ENCODE assay signal across 37 cellular contexts in genomic region chr15:46921906-46922305, GRCh38.
"Had no signal": no experiment of that assay in that cellular context is flagged by ENCODE, and none has a peak within 500 bp of the region (broad histone marks: within the 10 kb centered on the region; RNA-seq: fewer than 3 reads in every experiment).

No MANE protein-coding gene starts in this region.

- H3K27ac Mint-ChIP-seq: activated CD4-positive, alpha-beta memory T cell treated with anti-CD3 and anti-CD28 coated beads, Interleukin-2, amount 10 ng/mL, durations not matched to agents 7 days and 5 days; activated CD8-positive, alpha-beta memory T cell treated with anti-CD3 and anti-CD28 coated beads, Interleukin-2, amount 10 ng/mL, durations not matched to agents 7 days and 5 days; activated naive CD4-positive, alpha-beta T cell treated with anti-CD3 and anti-CD28 coated beads, Interleukin-2, amount 10 ng/mL, durations not matched to agents 7 days and 5 days; activated naive CD8-positive, alpha-beta T cell; activated naive CD8-positive, alpha-beta T cell treated with anti-CD3 and anti-CD28 coated beads, Interleukin-2, amount 50 U/mL, for 24 hours; brain had no signal

- H3K36me3 ChIP-seq: MG63, SJCRH30, WERI-Rb-1 had no signal

- H2AFZ ChIP-seq: PC-9 had no signal

- ATAC-seq: activated CD8-positive, alpha-beta memory T cell treated with anti-CD3 and anti-CD28 coated beads, Interleukin-2, amount 10 ng/mL, durations not matched to agents 7 days and 5 days; activated naive CD8-positive, alpha-beta T cell treated with anti-CD3 and anti-CD28 coated beads, Interleukin-2, amount 50 U/mL, for 24 hours had no signal

- H3K4me1 Mint-ChIP-seq: activated CD4-positive, alpha-beta memory T cell treated with anti-CD3 and anti-CD28 coated beads, Interleukin-2, amount 10 ng/mL, durations not matched to agents 7 days and 5 days; activated CD8-positive, alpha-beta memory T cell treated with anti-CD3 and anti-CD28 coated beads, Interleukin-2, amount 10 ng/mL, durations not matched to agents 7 days and 5 days; activated naive CD4-positive, alpha-beta T cell treated with anti-CD3 and anti-CD28 coated beads, Interleukin-2, amount 10 ng/mL, durations not matched to agents 7 days and 5 days; activated naive CD8-positive, alpha-beta T cell treated with anti-CD3 and anti-CD28 coated beads, Interleukin-2, amount 50 U/mL, for 24 hours; brain had no signal

- DNase-seq: activated CD4-positive, alpha-beta memory T cell treated with anti-CD3 and anti-CD28 coated beads, Interleukin-2, amount 10 ng/mL, durations not matched to agents 7 days and 5 days; activated CD4-positive, alpha-beta T cell treated with anti-CD3 and anti-CD28 coated beads for 1 hour; activated CD4-positive, alpha-beta T cell treated with anti-CD3 and anti-CD28 coated beads for 48 hours; activated CD4-positive, CD25-positive, alpha-beta regulatory T cell; activated CD8-positive, alpha-beta memory T cell treated with anti-CD3 and anti-CD28 coated beads for 24 hours; activated CD8-positive, alpha-beta memory T cell treated with anti-CD3 and anti-CD28 coated beads, Interleukin-2, amount 10 ng/mL, durations not matched to agents 7 days and 5 days; activated CD8-positive, alpha-beta memory T cell treated with anti-CD3 and anti-CD28 coated beads, Interleukin-2, amount 50 U/mL, for 48 hours; activated effector memory CD4-positive, alpha-beta T cell treated with Interleukin-2 at 50 U/mL for 16 hours; activated naive CD4-positive, alpha-beta T cell treated with anti-CD3 and anti-CD28 coated beads, Interleukin-2, amount 10 ng/mL, durations not matched to agents 7 days and 5 days; activated naive CD8-positive, alpha-beta T cell treated with anti-CD3 and anti-CD28 coated beads, Interleukin-2, amount 50 U/mL, for 24 hours; activated T-cell treated with anti-CD3 and anti-CD28 coated beads, Interleukin-2, amount 50 U/mL, for 48 hours; anterior cingulate cortex; central memory CD4-positive, alpha-beta T cell; Kasumi-1; KG1; MG63; NCI-H1105; NCI-H1417 treated with DMSO at 0.1 percent for 48 hours; NCI-H187 treated with DMSO at 0.1 percent for 48 hours; NCI-H2081; NCI-H2227 treated with DMSO at 0.1 percent for 48 hours; NCI-H446; NCI-H510A treated with DMSO at 0.1 percent for 48 hours; NCI-H69; NCI-H82; PC-9; SHP77; SJCRH30; SW 1271; T-helper 1 cell; T-helper 2 cell; T-helper 9 cell; WERI-Rb-1 had no signal

- H3K4me3 ChIP-seq: coronary artery, MG63, PC-9, SJCRH30 had no signal

- H3K36me3 Mint-ChIP-seq: activated CD8-positive, alpha-beta memory T cell treated with anti-CD3 and anti-CD28 coated beads, Interleukin-2, amount 10 ng/mL, durations not matched to agents 7 days and 5 days; activated naive CD4-positive, alpha-beta T cell treated with anti-CD3 and anti-CD28 coated beads, Interleukin-2, amount 10 ng/mL, durations not matched to agents 7 days and 5 days; activated naive CD8-positive, alpha-beta T cell; brain had no signal

- H3K4me3 Mint-ChIP-seq: activated CD4-positive, alpha-beta memory T cell treated with anti-CD3 and anti-CD28 coated beads, Interleukin-2, amount 10 ng/mL, durations not matched to agents 7 days and 5 days; activated CD8-positive, alpha-beta memory T cell treated with anti-CD3 and anti-CD28 coated beads, Interleukin-2, amount 10 ng/mL, durations not matched to agents 7 days and 5 days; activated naive CD4-positive, alpha-beta T cell treated with anti-CD3 and anti-CD28 coated beads, Interleukin-2, amount 10 ng/mL, durations not matched to agents 7 days and 5 days; activated naive CD8-positive, alpha-beta T cell; activated naive CD8-positive, alpha-beta T cell treated with anti-CD3 and anti-CD28 coated beads, Interleukin-2, amount 50 U/mL, for 24 hours; brain had no signal

- H3K27ac ChIP-seq: coronary artery, PC-9, RWPE1, SJCRH30, WERI-Rb-1 had no signal

- H3K4me1 ChIP-seq: SJCRH30 had no signal

- H3K9me3 ChIP-seq: MG63, SJCRH30 had no signal

- H3K4me2 ChIP-seq: PC-9 had no signal

- H3K27me3 ChIP-seq: MG63, SJCRH30 had no signal

- H3K27me3 Mint-ChIP-seq: activated CD4-positive, alpha-beta memory T cell treated with anti-CD3 and anti-CD28 coated beads, Interleukin-2, amount 10 ng/mL, durations not matched to agents 7 days and 5 days; activated CD8-positive, alpha-beta memory T cell treated with anti-CD3 and anti-CD28 coated beads, Interleukin-2, amount 10 ng/mL, durations not matched to agents 7 days and 5 days; activated naive CD4-positive, alpha-beta T cell treated with anti-CD3 and anti-CD28 coated beads, Interleukin-2, amount 10 ng/mL, durations not matched to agents 7 days and 5 days; activated naive CD8-positive, alpha-beta T cell; activated naive CD8-positive, alpha-beta T cell treated with anti-CD3 and anti-CD28 coated beads, Interleukin-2, amount 50 U/mL, for 24 hours; brain had no signal
